ENCODE assay signal across 26 cellular contexts in the genomic region with DNA sequence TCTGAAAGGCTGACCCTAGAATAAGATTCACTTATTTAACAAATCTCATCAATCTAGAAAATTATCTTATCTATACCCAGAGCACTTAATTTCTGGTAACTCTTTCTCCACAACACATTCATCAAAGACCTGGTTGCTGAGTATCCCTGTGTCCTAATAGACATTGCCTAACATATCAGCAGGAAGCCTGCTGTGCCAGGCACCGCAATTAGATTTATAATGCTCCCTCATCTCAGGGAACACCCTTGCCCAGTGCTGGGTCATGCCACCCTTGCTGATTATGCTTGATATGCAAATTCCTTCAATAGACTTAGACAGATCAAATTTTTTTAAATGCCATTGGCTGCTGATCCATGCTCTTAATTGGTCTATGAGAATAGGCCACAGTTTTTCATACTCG. TPM values are rescaled to one million over a fixed set of nuclear protein-coding genes. Genes with fewer than 3 reads are reported as not detected.
"Had no signal": no experiment of that assay in that cellular context is flagged by ENCODE, and none has a peak within 500 bp of the region (broad histone marks: within the 10 kb centered on the region; RNA-seq: fewer than 3 reads in every experiment).

No MANE protein-coding gene starts in this region.

- H3K27ac ChIP-seq: HL-60, KMS-11, SJCRH30 had no signal

- H3K36me3 ChIP-seq: SJCRH30 had no signal

- H3K9me3 ChIP-seq: SJCRH30 had no signal

- H3K9ac ChIP-seq: KMS-11 had no signal

- H3K27me3 ChIP-seq: SJCRH30 had no signal

- H3K4me3 ChIP-seq: K562, SJCRH30 had no signal

- ATAC-seq: K562, SK-N-SH treated with all-trans-retinoic acid at 6 μM for 48 hours had no signal

- FAIRE-seq: HTR-8/SVneo, RCC 7860 had no signal

- DNase-seq: Kasumi-1, MV-4-11, NCI-H1048, NCI-H1105, NCI-H1436 treated with DMSO at 0.1 percent for 48 hours, NCI-H1694 treated with DMSO at 0.1 percent for 48 hours, NCI-H1930, NCI-H2081, NCI-H2107, NCI-H2227 treated with DMSO at 0.1 percent for 48 hours, NCI-H446, NCI-H510A, NCI-H524 treated with DMSO at 0.1 percent for 48 hours, NCI-H69, NCI-H774, Right ventricle myocardium superior, RPMI8226, SJCRH30 had no signal

- H3K4me1 ChIP-seq: SJCRH30 had no signal

RNA-seq across cellular contexts. Expression of gene DSG1, which starts 3.8 kb away (rescaled TPM):
- total RNA-seq: M059J, SJCRH30 had no signal
- polyA plus RNA-seq: IgD-negative memory B cell had no signal

RNA-seq across cellular contexts. Expression of gene DSG4, which starts 54.9 kb away (rescaled TPM):
- total RNA-seq: K562, M059J, Right ventricle myocardium superior, SJCRH30 had no signal
- polyA plus RNA-seq: IgD-negative memory B cell, K562 had no signal
